Comparison of ENCODE assay signal across 8 cellular contexts in genomic region chr2:46942891-46943626, GRCh38. TPM values are rescaled to one million over a fixed set of nuclear protein-coding genes. Genes with fewer than 3 reads are reported as not detected.
A peak's percentile ranks its signal among the peaks of the same experiment; 100 is the strongest.
DNase-seq lines count a peak whose midpoint lies in the region; ATAC-seq and TF ChIP-seq lines count a peak whose summit lies in the region.

No MANE protein-coding gene starts in this region.

- peaks cover 48% of the 10 kb centered on the region for H3K4me1 Mint-ChIP-seq in activated CD4-positive, alpha-beta T cell treated with anti-CD3 and anti-CD28 coated beads, Interleukin-2, amount 10 ng/mL, durations not matched to agents 24 days and 14 days
- H3K4me1 Mint-ChIP-seq in glutamatergic neuron (ENCODE audit: low read depth, unreplicated experiment), result peaks cover 3% of the 10 kb centered on the region

- H3K9me3 Mint-ChIP-seq in activated CD4-positive, alpha-beta T cell treated with anti-CD3 and anti-CD28 coated beads, Interleukin-2, amount 10 ng/mL, durations not matched to agents 24 days and 14 days, result no peaks in the 10 kb centered on the region
- peaks cover 6% of the 10 kb centered on the region for H3K9me3 Mint-ChIP-seq in glutamatergic neuron (ENCODE audit: unreplicated experiment)

- DNase-seq in activated CD4-positive, alpha-beta T cell treated with anti-CD3 and anti-CD28 coated beads, Interleukin-2, amount 10 ng/mL, durations not matched to agents 24 days and 14 days, result peak; percentile 68
- no peak for DNase-seq in activated CD4-positive, alpha-beta T cell treated with anti-CD3 and anti-CD28 coated beads, Interleukin-2, amount 50 U/mL, for 4 hours
- peak; percentile 12 to 21 for DNase-seq in activated CD4-positive, alpha-beta T cell treated with anti-CD3 and anti-CD28 coated beads, Interleukin-2, amount 50 U/mL, for 48 hours
- no peak for DNase-seq in glutamatergic neuron
- DNase-seq in substantia nigra (lab: John Stamatoyannopoulos, UW), result no peak
- DNase-seq in NCI-H187 (lab: John Stamatoyannopoulos, UW), result no peak
- DNase-seq in Ammon's horn (ENCODE audit: low spot score), result no peak

- intact Hi-C loops in activated CD4-positive, alpha-beta T cell treated with anti-CD3 and anti-CD28 coated beads, Interleukin-2, amount 10 ng/mL, durations not matched to agents 24 days and 14 days (cut with micrococcal nuclease), result loop anchor here (1.0 to 2.0 kb wide), 3 partner anchors 27 to 460 kb away; partner anchors contain the start of gene MSH2

- no peak for ATAC-seq in GM19328 (IDR thresholded peaks at IDR 0.05; ENCODE audit: unreplicated experiment)

- no peak for TF ChIP-seq CTCF in glutamatergic neuron (IDR thresholded peaks at IDR 0.05; ENCODE audit: partially characterized antibody, unreplicated experiment)

- H3K36me3 Mint-ChIP-seq in activated CD4-positive, alpha-beta T cell treated with anti-CD3 and anti-CD28 coated beads, Interleukin-2, amount 10 ng/mL, durations not matched to agents 24 days and 14 days (ENCODE audit: low read depth), result peaks cover 39% of the 10 kb centered on the region
- peaks cover 4% of the 10 kb centered on the region for H3K36me3 Mint-ChIP-seq in glutamatergic neuron (ENCODE audit: unreplicated experiment)

- peak overlapping the region; percentile 97 for H3K4me3 Mint-ChIP-seq in activated CD4-positive, alpha-beta T cell treated with anti-CD3 and anti-CD28 coated beads, Interleukin-2, amount 10 ng/mL, durations not matched to agents 24 days and 14 days
- peak overlapping the region; percentile 15 for H3K4me3 Mint-ChIP-seq in glutamatergic neuron (ENCODE audit: unreplicated experiment)

- H3K27me3 Mint-ChIP-seq in activated CD4-positive, alpha-beta T cell treated with anti-CD3 and anti-CD28 coated beads, Interleukin-2, amount 10 ng/mL, durations not matched to agents 24 days and 14 days, result no peaks in the 10 kb centered on the region
- peaks cover 11% of the 10 kb centered on the region for H3K27me3 Mint-ChIP-seq in glutamatergic neuron (ENCODE audit: unreplicated experiment)

- H3K27ac Mint-ChIP-seq in activated CD4-positive, alpha-beta T cell treated with anti-CD3 and anti-CD28 coated beads, Interleukin-2, amount 10 ng/mL, durations not matched to agents 24 days and 14 days, result peak overlapping the region; percentile 100
- H3K27ac Mint-ChIP-seq in glutamatergic neuron (ENCODE audit: unreplicated experiment), result no peak overlapping the region

- peak overlapping the region; percentile 49 for H3K27ac ChIP-seq in substantia nigra (ENCODE audit: low read depth, low read length, poor library complexity, severe bottlenecking)

RNA-seq across cellular contexts. Expression of gene TTC7A, which starts 2.0 kb away (rescaled TPM):
- total RNA-seq in activated CD4-positive, alpha-beta T cell treated with anti-CD3 and anti-CD28 coated beads, Interleukin-2, amount 10 ng/mL, durations not matched to agents 24 days and 14 days, result 68.7 and 74.6 TPM in 2 replicates
- 4.2 TPM for total RNA-seq in glutamatergic neuron (ENCODE audit: unreplicated experiment)

RNA-seq across cellular contexts. Expression of gene MCFD2, which starts 27.5 kb away (rescaled TPM):
- 46.7 and 47.2 TPM in 2 replicates for total RNA-seq in activated CD4-positive, alpha-beta T cell treated with anti-CD3 and anti-CD28 coated beads, Interleukin-2, amount 10 ng/mL, durations not matched to agents 24 days and 14 days
- 33.0 TPM for total RNA-seq in glutamatergic neuron (ENCODE audit: unreplicated experiment)

Comparison
In these comparisons a context has a peak if more than half of its experiments do, and no peak if none do; other contexts are left out.
1. DNase-seq: peak in activated CD4-positive, alpha-beta T cell treated with anti-CD3 and anti-CD28 coated beads, Interleukin-2, amount 10 ng/mL, durations not matched to agents 24 days and 14 days (single experiment) and activated CD4-positive, alpha-beta T cell treated with anti-CD3 and anti-CD28 coated beads, Interleukin-2, amount 50 U/mL, for 48 hours (2 of 2); none in activated CD4-positive, alpha-beta T cell treated with anti-CD3 and anti-CD28 coated beads, Interleukin-2, amount 50 U/mL, for 4 hours (0 of 2), glutamatergic neuron (single experiment), substantia nigra (0 of 49), NCI-H187 (0 of 2) and Ammon's horn (single experiment).
2. RNA of gene TTC7A, which starts 2.0 kb away (total RNA-seq): 68.7 to 74.6 TPM in activated CD4-positive, alpha-beta T cell treated with anti-CD3 and anti-CD28 coated beads, Interleukin-2, amount 10 ng/mL, durations not matched to agents 24 days and 14 days; 4.2 TPM in glutamatergic neuron (single experiment); every median in the first group is over 10 times any median in the second.